Comparison of ENCODE assay signal across 23 cellular contexts in the genomic region with DNA sequence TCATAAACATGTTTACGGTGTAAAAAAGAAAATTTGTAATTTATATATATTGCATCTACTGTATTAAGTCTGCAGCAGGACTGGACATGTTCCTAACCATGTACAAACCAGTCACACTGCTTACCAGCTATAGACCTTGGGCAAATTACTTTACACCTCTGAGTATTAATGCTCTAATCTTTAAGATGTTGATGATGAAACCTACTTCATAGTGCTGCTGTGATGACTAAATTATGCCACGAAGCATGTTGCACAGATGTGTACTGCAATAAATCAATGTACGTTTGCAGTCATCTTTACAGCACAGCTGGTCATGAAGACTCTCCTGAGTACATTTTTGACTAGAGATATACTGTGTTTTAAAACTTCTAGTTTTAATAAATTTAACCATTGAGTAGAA. TPM values are rescaled to one million over a fixed set of nuclear protein-coding genes. Genes with fewer than 3 reads are reported as not detected.
"Had no signal": no experiment of that assay in that cellular context is flagged by ENCODE, and none has a peak within 500 bp of the region (broad histone marks: within the 10 kb centered on the region; RNA-seq: fewer than 3 reads in every experiment).

No MANE protein-coding gene starts in this region.

- H3K4me2 ChIP-seq: smooth muscle cell had no signal

- H3K27me3 ChIP-seq: heart right ventricle, left lung, tibial nerve had no signal

- DNase-seq: activated CD4-positive, alpha-beta T cell treated with anti-CD3 and anti-CD28 coated beads for 4 hours; activated CD4-positive, alpha-beta T cell treated with anti-CD3 and anti-CD28 coated beads, Interleukin-2, amount 50 U/mL, for 4 hours; activated effector memory CD4-positive, alpha-beta T cell treated with Interleukin-2 at 50 U/mL for 16 hours; activated naive CD4-positive, alpha-beta T cell treated with Interleukin-2 at 50 U/mL for 16 hours; anterior cingulate cortex; dermis blood vessel endothelial cell; effector CD4-positive, alpha-beta T cell; foreskin melanocyte; heart right ventricle; left lung; mucosa of descending colon; posterior cingulate gyrus; right cardiac atrium; stimulated activated CD4-positive, alpha-beta T cell treated with anti-CD3 and anti-CD28 coated beads, Interleukin-1b, Interleukin-23, amount 100 ng/mL, for 48 hours; stimulated activated naive B cell treated with anti-CD40 and anti-IgM and Interleukin-4, amounts not matched to agents 10 μg/mL and 1 μg/mL and 100 μg/mL, for 72 hours had no signal

- H3K4me3 ChIP-seq: heart right ventricle, left lung, lung, mucosa of descending colon, smooth muscle cell, tibial nerve had no signal

- H3K4me1 ChIP-seq: left lung had no signal

- ATAC-seq: heart right ventricle; left lung; mucosa of descending colon; natural killer cell treated with Interleukin-12 subunit alpha and Interleukin-12 subunit beta and Interleukin-15 and Interleukin-18, amount 100 ng/mL, for 72 hours; right cardiac atrium; stimulated activated naive B cell treated with anti-CD40 and anti-IgM and Interleukin-4, amounts not matched to agents 10 μg/mL and 1 μg/mL and 100 μg/mL, for 72 hours had no signal

- H3K36me3 ChIP-seq: heart right ventricle, left lung, tibial nerve had no signal

- FAIRE-seq: TTC549 had no signal

- H3K27ac ChIP-seq: heart right ventricle, left lung, tibial nerve, VCaP had no signal

- H3K9me3 ChIP-seq: mucosa of descending colon, tibial nerve had no signal

RNA-seq across cellular contexts. Expression of a gene that starts 42.6 kb away (rescaled TPM):
- total RNA-seq: natural killer cell treated with Interleukin-12 subunit alpha and Interleukin-12 subunit beta and Interleukin-15 and Interleukin-18, amount 100 ng/mL, for 72 hours; T-helper 1 cell treated with Interleukin-12 subunit alpha and Interleukin-12 subunit beta and Interleukin-4 antibody, amounts not matched to agents 30 ng/mL and 1 ng/mL, for 36 hours had no signal

RNA-seq across cellular contexts. Expression of a gene that starts 42.8 kb away (rescaled TPM):
- total RNA-seq: mesenteric fat pad; natural killer cell treated with Interleukin-12 subunit alpha and Interleukin-12 subunit beta and Interleukin-15 and Interleukin-18, amount 100 ng/mL, for 72 hours; smooth muscle cell; T-helper 1 cell treated with Interleukin-12 subunit alpha and Interleukin-12 subunit beta and Interleukin-4 antibody, amounts not matched to agents 30 ng/mL and 1 ng/mL, for 36 hours had no signal
- polyA plus RNA-seq: smooth muscle cell had no signal
